Comparison of ENCODE assay signal across 8 cellular contexts in the genomic region with DNA sequence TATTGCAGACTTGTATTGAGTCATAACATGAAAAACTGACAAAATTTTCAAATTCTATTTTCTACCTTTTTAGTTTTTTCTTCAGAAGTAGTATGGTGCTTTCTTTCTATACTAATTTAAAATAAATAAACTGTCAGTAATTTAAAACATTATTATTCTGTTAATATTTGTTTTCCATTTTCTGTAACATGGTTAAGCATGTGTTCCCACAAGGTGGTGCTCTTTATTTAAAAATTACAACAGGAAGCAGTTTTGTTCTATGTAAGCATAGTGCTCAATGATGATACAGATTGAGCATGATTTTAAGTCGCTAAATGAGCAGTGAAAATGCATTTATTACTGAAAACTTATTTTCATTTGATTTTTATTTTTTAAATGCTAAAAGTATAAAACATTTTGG.
A peak's percentile ranks its signal among the peaks of the same experiment; 100 is the strongest.
DNase-seq lines count a peak whose midpoint lies in the region; ATAC-seq, FAIRE-seq and TF ChIP-seq lines count a peak whose summit lies in the region.

No MANE protein-coding gene starts in this region.

- CTCF ChIA-PET in activated naive CD4-positive, alpha-beta T cell treated with anti-CD3 and anti-CD28 coated beads, Interleukin-2, amount 10 ng/mL, durations not matched to agents 7 days and 5 days (lab: Charles Lee): interaction anchor here (1.8 kb wide), 1 partner anchor 348 kb away, joined by 14 read pairs; no protein-coding TSS in a partner anchor

- H3K27ac ChIP-seq in ascending aorta (no peak overlapping the region), kidney (ENCODE audit: low read depth in 2 of 2, low read length in 2 of 2) (no peak overlapping the region)

- no peak overlapping the region for H3K27ac Mint-ChIP-seq in activated naive CD4-positive, alpha-beta T cell treated with anti-CD3 and anti-CD28 coated beads, Interleukin-2, amount 10 ng/mL, durations not matched to agents 7 days and 5 days
- H3K27ac Mint-ChIP-seq in T-helper 2 cell treated with Interferon-gamma antibody and Interleukin-4, amounts not matched to agents 5 μg/mL and 100 μg/mL, for 36 hours: no peak overlapping the region

- H3K36me3 ChIP-seq in ascending aorta (no peaks in the 10 kb centered on the region), kidney (ENCODE audit: control insufficient read depth in 1 of 2, insufficient read depth in 2 of 2, low read length in 2 of 2) (no peaks in the 10 kb centered on the region)

- intact Hi-C loops in ascending aorta (cut with DNase I): loop anchor here (1.0 to 10.0 kb wide), 2 partner anchors 348 to 710 kb away; a partner anchor contains a TSS
- intact Hi-C loops in kidney (cut with DNase I): loop anchor here (10.0 kb wide), 1 partner anchor 690 kb away; no protein-coding TSS in a partner anchor

- in situ Hi-C loops in G401 (cut with HindIII; ENCODE audit: low sequenced_read_pairs): no loop called here

- H3K27me3 Mint-ChIP-seq in activated naive CD4-positive, alpha-beta T cell treated with anti-CD3 and anti-CD28 coated beads, Interleukin-2, amount 10 ng/mL, durations not matched to agents 7 days and 5 days: no peaks in the 10 kb centered on the region
- H3K27me3 Mint-ChIP-seq in T-helper 2 cell treated with Interferon-gamma antibody and Interleukin-4, amounts not matched to agents 5 μg/mL and 100 μg/mL, for 36 hours (ENCODE audit: low read depth): no peaks in the 10 kb centered on the region

- ATAC-seq in HG02571 (IDR thresholded peaks at IDR 0.05; ENCODE audit: unreplicated experiment) (peak; percentile 59), GM19023 (IDR thresholded peaks at IDR 0.05; ENCODE audit: unreplicated experiment) (no peak)

- no peaks in the 10 kb centered on the region for H3K9me3 Mint-ChIP-seq in activated naive CD4-positive, alpha-beta T cell treated with anti-CD3 and anti-CD28 coated beads, Interleukin-2, amount 10 ng/mL, durations not matched to agents 7 days and 5 days
- H3K9me3 Mint-ChIP-seq in T-helper 2 cell treated with Interferon-gamma antibody and Interleukin-4, amounts not matched to agents 5 μg/mL and 100 μg/mL, for 36 hours: no peaks in the 10 kb centered on the region

- TF ChIP-seq CTCF in ascending aorta (IDR thresholded peaks at IDR 0.05) (peak; percentile 39 to 65 (median 54)), kidney (IDR thresholded peaks at IDR 0.05; ENCODE audit: borderline replicate concordance, extremely low read depth, insufficient read depth) (peak; percentile 44)

- H3K9me3 ChIP-seq in ascending aorta (no peaks in the 10 kb centered on the region), kidney (ENCODE audit: control insufficient read depth in 1 of 2, low read length in 2 of 2) (no peaks in the 10 kb centered on the region)

- no peak overlapping the region for H3K4me3 Mint-ChIP-seq in activated naive CD4-positive, alpha-beta T cell treated with anti-CD3 and anti-CD28 coated beads, Interleukin-2, amount 10 ng/mL, durations not matched to agents 7 days and 5 days
- H3K4me3 Mint-ChIP-seq in T-helper 2 cell treated with Interferon-gamma antibody and Interleukin-4, amounts not matched to agents 5 μg/mL and 100 μg/mL, for 36 hours: no peak overlapping the region

- H3K9ac ChIP-seq in kidney (ENCODE audit: low read length in 2 of 2): no peak overlapping the region

- no peaks in the 10 kb centered on the region for H3K27me3 ChIP-seq in ascending aorta

- H3K4me1 Mint-ChIP-seq in activated naive CD4-positive, alpha-beta T cell treated with anti-CD3 and anti-CD28 coated beads, Interleukin-2, amount 10 ng/mL, durations not matched to agents 7 days and 5 days: no peaks in the 10 kb centered on the region
- H3K4me1 Mint-ChIP-seq in T-helper 2 cell treated with Interferon-gamma antibody and Interleukin-4, amounts not matched to agents 5 μg/mL and 100 μg/mL, for 36 hours (ENCODE audit: low read depth): no peaks in the 10 kb centered on the region

- H3K4me3 ChIP-seq in ascending aorta: no peak overlapping the region
- H3K4me3 ChIP-seq in kidney (ENCODE audit: low read length in 2 of 2): no peak overlapping the region

- H3K36me3 Mint-ChIP-seq in activated naive CD4-positive, alpha-beta T cell treated with anti-CD3 and anti-CD28 coated beads, Interleukin-2, amount 10 ng/mL, durations not matched to agents 7 days and 5 days: no peaks in the 10 kb centered on the region
- H3K36me3 Mint-ChIP-seq in T-helper 2 cell treated with Interferon-gamma antibody and Interleukin-4, amounts not matched to agents 5 μg/mL and 100 μg/mL, for 36 hours (ENCODE audit: low read depth): no peaks in the 10 kb centered on the region

- DNase-seq in G401 (ENCODE audit: low spot score): peak; percentile 76
- peak; percentile 58 for DNase-seq in NCI-H2081 treated with DMSO at 0.1 percent for 48 hours (lab: John Stamatoyannopoulos, UW)
- DNase-seq in ascending aorta (ENCODE audit: low spot score in 2 of 2): no peak
- no peak for DNase-seq in kidney
- DNase-seq in activated naive CD4-positive, alpha-beta T cell treated with anti-CD3 and anti-CD28 coated beads, Interleukin-2, amount 10 ng/mL, durations not matched to agents 7 days and 5 days: no peak
- DNase-seq in T-helper 2 cell treated with Interferon-gamma antibody and Interleukin-4, amounts not matched to agents 5 μg/mL and 100 μg/mL, for 36 hours (ENCODE audit: low spot score): no peak

- FAIRE-seq in kidney (lab: Jason Lieb, UNC): peak; percentile 98

- H3K4me1 ChIP-seq in ascending aorta: no peaks in the 10 kb centered on the region
- no peaks in the 10 kb centered on the region for H3K4me1 ChIP-seq in kidney (ENCODE audit: control insufficient read depth in 1 of 2, insufficient read depth in 1 of 2, low read depth in 1 of 2, low read length in 2 of 2)

Comparison
In these comparisons a context has a peak if more than half of its experiments do, and no peak if none do; other contexts are left out.
1. DNase-seq: peak in G401 (single experiment) and NCI-H2081 treated with DMSO at 0.1 percent for 48 hours (single experiment); none in ascending aorta (0 of 2), kidney (single experiment), activated naive CD4-positive, alpha-beta T cell treated with anti-CD3 and anti-CD28 coated beads, Interleukin-2, amount 10 ng/mL, durations not matched to agents 7 days and 5 days (single experiment) and T-helper 2 cell treated with Interferon-gamma antibody and Interleukin-4, amounts not matched to agents 5 μg/mL and 100 μg/mL, for 36 hours (single experiment).